Comparison of ENCODE assay signal across 37 cellular contexts in the genomic region with DNA sequence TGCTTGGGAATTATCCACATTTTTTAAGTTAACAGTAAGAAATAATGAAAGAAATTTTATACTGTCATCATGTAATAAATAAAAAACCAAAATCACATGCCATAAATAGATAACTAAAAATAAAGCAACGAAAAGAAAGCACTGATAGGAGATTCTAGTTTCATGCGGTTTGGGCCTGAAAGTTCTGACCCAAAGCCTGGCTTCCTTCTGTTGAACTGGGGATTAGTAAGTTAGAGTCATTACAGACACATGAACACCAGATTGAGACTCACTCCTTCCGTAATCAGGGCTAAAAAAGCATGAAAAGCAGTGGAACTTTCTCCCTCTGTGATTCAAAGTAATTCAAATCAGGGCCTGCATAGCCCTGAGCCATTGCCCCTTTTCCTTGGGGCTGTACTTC. TPM values are rescaled to one million over a fixed set of nuclear protein-coding genes. Genes with fewer than 3 reads are reported as not detected.
"Had no signal": no experiment of that assay in that cellular context is flagged by ENCODE, and none has a peak within 500 bp of the region (broad histone marks: within the 10 kb centered on the region; RNA-seq: fewer than 3 reads in every experiment).

No MANE protein-coding gene starts in this region.

- H3K4me3 ChIP-seq: ascending aorta, breast epithelium, cardiac muscle cell, colonic mucosa, gastroesophageal sphincter had no signal

- H3K4me1 ChIP-seq: ascending aorta, breast epithelium, colonic mucosa had no signal

- H3K27ac ChIP-seq: ascending aorta, breast epithelium, cardiac muscle cell, colonic mucosa, epithelial cell of prostate, gastroesophageal sphincter, WERI-Rb-1 had no signal

- H3K4me3 Mint-ChIP-seq: activated B cell treated with CpG ODN at 0.5 μM for 24 hours; activated CD8-positive, alpha-beta T cell treated with anti-CD3 and anti-CD28 coated beads for 36 hours; activated naive CD4-positive, alpha-beta T cell treated with anti-CD3 and anti-CD28 coated beads, Interleukin-2, amount 10 ng/mL, durations not matched to agents 7 days and 5 days; activated naive CD8-positive, alpha-beta T cell treated with anti-CD3 and anti-CD28 coated beads, Interleukin-2, amount 10 ng/mL, durations not matched to agents 7 days and 5 days; activated T-cell treated with anti-CD3 and anti-CD28 coated beads, Interleukin-2, amount 50 U/mL, for 24 hours; activated T-cell treated with anti-CD3 and anti-CD28 coated beads, Interleukin-2, amount 50 U/mL, for 72 hours; brain; T-cell; T-helper 1 cell treated with Interleukin-12 subunit alpha and Interleukin-12 subunit beta and Interleukin-4 antibody, amounts not matched to agents 30 μg/mL and 1 μg/mL, for 36 hours; T-helper 2 cell treated with Interferon-gamma antibody and Interleukin-4, amounts not matched to agents 5 μg/mL and 100 μg/mL, for 36 hours had no signal

- ATAC-seq: activated CD4-positive, CD25-positive, alpha-beta regulatory T cell treated with anti-CD3 and anti-CD28 coated beads, Interleukin-2, amount 50 U/mL, for 24 hours; activated CD8-positive, alpha-beta T cell treated with anti-CD3 and anti-CD28 coated beads for 36 hours; activated naive CD4-positive, alpha-beta T cell treated with anti-CD3 and anti-CD28 coated beads, Interleukin-2, amount 50 U/mL, for 72 hours; activated T-cell treated with anti-CD3 and anti-CD28 coated beads, Interleukin-2, amount 50 U/mL, for 72 hours; gastroesophageal sphincter; T-cell had no signal

- H3K9me3 ChIP-seq: ascending aorta, breast epithelium, colonic mucosa, gastroesophageal sphincter had no signal

- FAIRE-seq: endometrium had no signal

- H3K27me3 ChIP-seq: ascending aorta, colonic mucosa, gastroesophageal sphincter had no signal

- H3K36me3 Mint-ChIP-seq: activated naive CD4-positive, alpha-beta T cell treated with anti-CD3 and anti-CD28 coated beads, Interleukin-2, amount 10 ng/mL, durations not matched to agents 7 days and 5 days; activated naive CD4-positive, alpha-beta T cell treated with anti-CD3 and anti-CD28 coated beads, Interleukin-2, amount 50 U/mL, for 72 hours; activated naive CD8-positive, alpha-beta T cell treated with anti-CD3 and anti-CD28 coated beads, Interleukin-2, amount 10 ng/mL, durations not matched to agents 7 days and 5 days; brain; T-cell had no signal

- H3K27me3 Mint-ChIP-seq: activated naive CD4-positive, alpha-beta T cell treated with anti-CD3 and anti-CD28 coated beads, Interleukin-2, amount 10 ng/mL, durations not matched to agents 7 days and 5 days had no signal

- DNase-seq: activated B cell treated with CpG ODN at 0.5 μM for 24 hours; activated CD4-positive, alpha-beta T cell treated with anti-CD3 and anti-CD28 coated beads for 48 hours; activated CD4-positive, alpha-beta T cell treated with anti-CD3 and anti-CD28 coated beads, Interleukin-2, amount 50 U/mL, for 1 hour; activated CD4-positive, alpha-beta T cell treated with anti-CD3 and anti-CD28 coated beads, Interleukin-2, amount 50 U/mL, for 48 hours; activated CD8-positive, alpha-beta memory T cell treated with anti-CD3 and anti-CD28 coated beads, Interleukin-2, amount 50 U/mL, for 48 hours; activated CD8-positive, alpha-beta T cell treated with anti-CD3 and anti-CD28 coated beads for 36 hours; activated gamma-delta T cell; activated naive CD4-positive, alpha-beta T cell; activated naive CD4-positive, alpha-beta T cell treated with anti-CD3 and anti-CD28 coated beads, Interleukin-2, amount 10 ng/mL, durations not matched to agents 7 days and 5 days; activated naive CD8-positive, alpha-beta T cell treated with anti-CD3 and anti-CD28 coated beads, Interleukin-2, amount 10 ng/mL, durations not matched to agents 7 days and 5 days; activated T-cell treated with anti-CD3 and anti-CD28 coated beads for 4 hours; activated T-cell treated with anti-CD3 and anti-CD28 coated beads, Interleukin-2, amount 50 U/mL, for 24 hours; activated T-cell treated with anti-CD3 and anti-CD28 coated beads, Interleukin-2, amount 50 U/mL, for 72 hours; central memory CD4-positive, alpha-beta T cell; cerebellar nuclear complex; colonic mucosa; effector CD8-positive, alpha-beta T cell; foreskin melanocyte; SW 1271; T-cell; T1000 had no signal

- H3K4me1 Mint-ChIP-seq: activated B cell treated with CpG ODN at 0.5 μM for 24 hours; activated naive CD4-positive, alpha-beta T cell treated with anti-CD3 and anti-CD28 coated beads, Interleukin-2, amount 10 ng/mL, durations not matched to agents 7 days and 5 days; activated naive CD8-positive, alpha-beta T cell treated with anti-CD3 and anti-CD28 coated beads, Interleukin-2, amount 10 ng/mL, durations not matched to agents 7 days and 5 days; brain; T-cell had no signal

- H3K9me3 Mint-ChIP-seq: activated B cell treated with CpG ODN at 0.5 μM for 24 hours; activated CD8-positive, alpha-beta T cell treated with anti-CD3 and anti-CD28 coated beads for 36 hours; activated naive CD4-positive, alpha-beta T cell treated with anti-CD3 and anti-CD28 coated beads, Interleukin-2, amount 10 ng/mL, durations not matched to agents 7 days and 5 days; activated naive CD4-positive, alpha-beta T cell treated with anti-CD3 and anti-CD28 coated beads, Interleukin-2, amount 50 U/mL, for 72 hours; activated naive CD8-positive, alpha-beta T cell treated with anti-CD3 and anti-CD28 coated beads, Interleukin-2, amount 10 ng/mL, durations not matched to agents 7 days and 5 days; activated T-cell treated with anti-CD3 and anti-CD28 coated beads, Interleukin-2, amount 50 U/mL, for 24 hours; activated T-cell treated with anti-CD3 and anti-CD28 coated beads, Interleukin-2, amount 50 U/mL, for 72 hours; T-cell; T-helper 1 cell treated with Interleukin-12 subunit alpha and Interleukin-12 subunit beta and Interleukin-4 antibody, amounts not matched to agents 30 μg/mL and 1 μg/mL, for 36 hours; T-helper 2 cell treated with Interferon-gamma antibody and Interleukin-4, amounts not matched to agents 5 μg/mL and 100 μg/mL, for 36 hours had no signal

- H3K27ac Mint-ChIP-seq: activated B cell treated with CpG ODN at 0.5 μM for 24 hours; activated CD8-positive, alpha-beta T cell treated with anti-CD3 and anti-CD28 coated beads for 36 hours; activated naive CD4-positive, alpha-beta T cell treated with anti-CD3 and anti-CD28 coated beads, Interleukin-2, amount 10 ng/mL, durations not matched to agents 7 days and 5 days; activated naive CD4-positive, alpha-beta T cell treated with anti-CD3 and anti-CD28 coated beads, Interleukin-2, amount 50 U/mL, for 72 hours; activated naive CD8-positive, alpha-beta T cell treated with anti-CD3 and anti-CD28 coated beads, Interleukin-2, amount 10 ng/mL, durations not matched to agents 7 days and 5 days; activated T-cell treated with anti-CD3 and anti-CD28 coated beads, Interleukin-2, amount 50 U/mL, for 24 hours; activated T-cell treated with anti-CD3 and anti-CD28 coated beads, Interleukin-2, amount 50 U/mL, for 72 hours; brain; T-cell; T-helper 1 cell treated with Interleukin-12 subunit alpha and Interleukin-12 subunit beta and Interleukin-4 antibody, amounts not matched to agents 30 μg/mL and 1 μg/mL, for 36 hours; T-helper 2 cell treated with Interferon-gamma antibody and Interleukin-4, amounts not matched to agents 5 μg/mL and 100 μg/mL, for 36 hours had no signal

- H3K36me3 ChIP-seq: ascending aorta, breast epithelium, cardiac muscle cell, colonic mucosa, gastroesophageal sphincter, WERI-Rb-1 had no signal

RNA-seq across cellular contexts. Expression of gene SLC6A2, which starts 13.2 kb away (rescaled TPM):
- total RNA-seq: activated B cell treated with CpG ODN at 0.5 μM for 24 hours; activated CD8-positive, alpha-beta memory T cell treated with anti-CD3 and anti-CD28 coated beads for 36 hours; activated CD8-positive, alpha-beta T cell treated with anti-CD3 and anti-CD28 coated beads for 36 hours; activated naive CD4-positive, alpha-beta T cell treated with anti-CD3 and anti-CD28 coated beads, Interleukin-2, amount 50 U/mL, for 72 hours; activated naive CD8-positive, alpha-beta T cell treated with anti-CD3 and anti-CD28 coated beads, Interleukin-2, amount 10 ng/mL, durations not matched to agents 7 days and 5 days; activated T-cell treated with anti-CD3 and anti-CD28 coated beads, Interleukin-2, amount 50 U/mL, for 72 hours; ascending aorta; endothelial cell of umbilical vein; fibroblast of villous mesenchyme; glomerular endothelial cell; T-cell had no signal
- polyA plus RNA-seq: endothelial cell of umbilical vein had no signal
